In the genomic region with DNA sequence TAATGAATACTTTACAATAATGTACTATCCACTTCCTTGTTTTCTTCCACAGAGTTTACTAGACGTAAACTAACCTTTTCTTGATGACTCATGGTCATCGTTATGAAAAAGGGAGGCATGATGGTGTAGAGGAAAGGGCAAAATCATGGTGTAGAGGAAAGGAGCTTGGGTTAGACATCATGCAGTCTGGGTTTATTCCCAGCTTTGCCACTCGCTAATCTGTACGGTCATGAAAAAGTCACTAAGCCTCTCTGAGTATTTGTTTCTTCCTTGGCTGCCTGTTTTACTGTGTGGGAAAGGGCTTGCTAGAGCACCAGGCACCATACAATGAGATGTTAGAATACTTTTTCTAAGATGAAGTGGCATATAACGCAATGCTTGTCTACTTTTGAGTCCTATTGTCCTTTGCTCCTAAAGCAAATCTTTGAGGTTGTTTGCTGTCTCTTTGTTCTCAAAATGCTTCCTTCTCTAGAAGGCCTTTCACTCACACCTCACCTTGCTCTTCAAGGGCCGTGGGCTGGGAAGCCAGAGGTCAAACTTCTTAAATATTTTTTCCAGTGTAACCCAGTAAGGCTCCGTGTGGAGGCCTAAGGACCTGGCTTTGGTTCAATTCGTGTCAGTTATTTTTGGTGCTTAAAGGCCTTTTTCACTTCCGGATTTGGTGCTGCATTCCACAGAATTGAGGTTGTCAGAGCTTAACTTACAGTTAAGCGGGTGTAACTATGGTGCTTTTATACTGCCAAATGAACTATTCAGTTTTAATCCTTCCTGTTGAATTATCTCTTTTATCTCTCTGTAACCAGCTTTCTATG, we compare ENCODE assay signal across 10 cellular contexts. TPM values are rescaled to one million over a fixed set of nuclear protein-coding genes. Genes with fewer than 3 reads are reported as not detected.
DNase-seq lines count a peak whose midpoint lies in the region; ATAC-seq and TF ChIP-seq lines count a peak whose summit lies in the region.
"Had no signal": no experiment of that assay in that cellular context is flagged by ENCODE, and none has a peak within 500 bp of the region (broad histone marks: within the 10 kb centered on the region; RNA-seq: fewer than 3 reads in every experiment).

No MANE protein-coding gene starts in this region.

- H3K27ac Mint-ChIP-seq in neural progenitor cell = no peak overlapping the region

- H3K36me3 Mint-ChIP-seq in neural progenitor cell = no peaks in the 10 kb centered on the region

- H3K4me3 ChIP-seq in NB4 (ENCODE audit: low read depth, low read length) (no peak overlapping the region), colonic mucosa (no peak overlapping the region), neural progenitor cell (no peak overlapping the region)

- peak; percentile 4 for DNase-seq in DMS53 treated with DMSO at 0.1 percent for 48 hours (lab: John Stamatoyannopoulos, UW; ENCODE audit: unreplicated experiment)
- peak; percentile 62 for DNase-seq in NB4 (ENCODE audit: low read depth)
- DNase-seq in colonic mucosa = no peak
- DNase-seq in neural progenitor cell (ENCODE audit: low spot score) = no peak
- DNase-seq in SK-N-DZ (ENCODE audit: low spot score) = no peak
- DNase-seq in NCI-H1694 (lab: John Stamatoyannopoulos, UW) = no peak
- no peak for DNase-seq in 8988T
- DNase-seq: NCI-H1436 had no signal

- intact Hi-C loops in colonic mucosa (cut with DNase I) = no loop called here

- H3K9me3 ChIP-seq in colonic mucosa = no peaks in the 10 kb centered on the region
- no peaks in the 10 kb centered on the region for H3K9me3 ChIP-seq in neural progenitor cell (ENCODE audit: low read depth)

- peak overlapping the region; percentile 10 for H3K4me2 ChIP-seq in neural progenitor cell

- H3K27me3 ChIP-seq in colonic mucosa = no peaks in the 10 kb centered on the region
- no peaks in the 10 kb centered on the region for H3K27me3 ChIP-seq in neural progenitor cell

- H3K4me3 Mint-ChIP-seq in neural progenitor cell = no peak overlapping the region

- H3K27ac ChIP-seq in colonic mucosa (peak overlapping the region; percentile 0), neural progenitor cell (no peak overlapping the region)

- H3K9ac ChIP-seq in colonic mucosa (ENCODE audit: low read depth in 2 of 2, low read length in 2 of 2) (no peak overlapping the region), neural progenitor cell (no peak overlapping the region)

- peaks cover 2% of the 10 kb centered on the region for H3K27me3 Mint-ChIP-seq in neural progenitor cell (ENCODE audit: insufficient read depth, low read depth)

- H3K4me1 Mint-ChIP-seq in neural progenitor cell = peaks cover 13% of the 10 kb centered on the region

- H3K79me2 ChIP-seq in neural progenitor cell (ENCODE audit: low read depth) = no peaks in the 10 kb centered on the region

- no peaks in the 10 kb centered on the region for H3F3A ChIP-seq in neural progenitor cell (ENCODE audit: low read depth)

- no peak for ATAC-seq in HG03457 (IDR thresholded peaks at IDR 0.05; ENCODE audit: unreplicated experiment)

- H3K36me3 ChIP-seq in colonic mucosa (no peaks in the 10 kb centered on the region), neural progenitor cell (no peaks in the 10 kb centered on the region)

- no peak for TF ChIP-seq POLR2A in NB4 (IDR thresholded peaks at IDR 0.05; ENCODE audit: extremely low read depth, insufficient read length)

- peak overlapping the region; percentile 0 for H2AFZ ChIP-seq in neural progenitor cell (replicated peaks)

- TF ChIP-seq CTCF in NB4 (IDR thresholded peaks at IDR 0.05; ENCODE audit: low read depth, low read length) (no peak), colonic mucosa (IDR thresholded peaks at IDR 0.05) (no peak), neural progenitor cell (IDR thresholded peaks at IDR 0.05) (no peak)

- no peaks in the 10 kb centered on the region for H3K4me1 ChIP-seq in colonic mucosa
- peaks cover 22% of the 10 kb centered on the region for H3K4me1 ChIP-seq in neural progenitor cell

- H3K9me3 Mint-ChIP-seq in neural progenitor cell = peaks cover 2% of the 10 kb centered on the region

- H4K20me1 ChIP-seq in neural progenitor cell (ENCODE audit: low read depth) = no peaks in the 10 kb centered on the region

RNA-seq across cellular contexts. Expression of gene ETV3, which starts 9.9 kb away (rescaled TPM):
- total RNA-seq in colonic mucosa (10 to 100 TPM; 20.7 to 38.7 TPM), neural progenitor cell (ENCODE audit: low replicate concordance) (13.7 and 19.5 TPM in 2 replicates)
- 6.4 and 7.0 TPM in 2 replicates for polyA plus RNA-seq in SK-N-DZ (2014; cell fraction: cytosol; rRNA removed)
- 5.3 and 9.6 TPM in 2 replicates for polyA plus RNA-seq in SK-N-DZ (2014; cell fraction: nucleus; rRNA removed)

RNA-seq across cellular contexts. Expression of gene ETV3L, which starts 48.5 kb away (rescaled TPM):
- total RNA-seq in colonic mucosa (not detected), neural progenitor cell (ENCODE audit: low replicate concordance) (0.25 TPM in 1 of 2 replicates, not detected in the other)
- not detected in 2 replicates for polyA plus RNA-seq in SK-N-DZ (2014; cell fraction: cytosol; rRNA removed)
- polyA plus RNA-seq in SK-N-DZ (2014; cell fraction: nucleus; rRNA removed) = not detected in 2 replicates
- polyA plus RNA-seq: neural cell had no signal

Comparison
In these comparisons a context has a peak if more than half of its experiments do, and no peak if none do; other contexts are left out.
1. DNase-seq: peak in DMS53 treated with DMSO at 0.1 percent for 48 hours (single experiment) and NB4 (single experiment); none in colonic mucosa (single experiment), neural progenitor cell (single experiment), SK-N-DZ (single experiment), NCI-H1694 (single experiment) and 8988T (single experiment).